Comparison of ENCODE assay signal across 23 cellular contexts in genomic region chr20:62469352-62469751, GRCh38. TPM values are rescaled to one million over a fixed set of nuclear protein-coding genes. Genes with fewer than 3 reads are reported as not detected.
DNase-seq lines count a peak whose midpoint lies in the region; ATAC-seq, FAIRE-seq and TF ChIP-seq lines count a peak whose summit lies in the region.
"Had no signal": no experiment of that assay in that cellular context is flagged by ENCODE, and none has a peak within 500 bp of the region (broad histone marks: within the 10 kb centered on the region; RNA-seq: fewer than 3 reads in every experiment).

No MANE protein-coding gene starts in this region.

- no peak for DNase-seq in HTR-8/SVneo (ENCODE audit: insufficient read length, low spot score)
- peak; percentile 82 for DNase-seq in RWPE2 (ENCODE audit: low spot score)
- DNase-seq in mesothelial cell of epicardium (ENCODE audit: low spot score in 2 of 2, unreplicated experiment in 2 of 2): no peak
- DNase-seq in urothelium cell line (ENCODE audit: low spot score): no peak
- DNase-seq in activated naive CD8-positive, alpha-beta T cell treated with anti-CD3 and anti-CD28 coated beads for 36 hours: no peak
- DNase-seq in stimulated activated CD4-positive, alpha-beta T cell treated with anti-CD3 and anti-CD28 coated beads, Interleukin-4, amount 100 ng/mL, for 1 hour: no peak
- DNase-seq in superior temporal gyrus (ENCODE audit: extremely low spot score): no peak
- DNase-seq in activated CD4-positive, alpha-beta T cell treated with anti-CD3 and anti-CD28 coated beads, Interleukin-2, amount 50 U/mL, for 48 hours: no peak
- DNase-seq: Caco-2; CD4-positive, CD25-positive, alpha-beta regulatory T cell; CD8-positive, alpha-beta T cell; DMS153; DND-41; GOT3; HCEC 1CT had no signal

- no peaks in the 10 kb centered on the region for H3K9me3 ChIP-seq in RWPE2 (ENCODE audit: severe bottlenecking)
- H3K9me3 ChIP-seq: BLaER1, Caco-2 had no signal

- TF ChIP-seq CTCF in RWPE2 (IDR thresholded peaks at IDR 0.05; ENCODE audit: poor library complexity, severe bottlenecking): no peak
- no peak for TF ChIP-seq CTCF in mesothelial cell of epicardium (IDR thresholded peaks at IDR 0.05; ENCODE audit: unreplicated experiment)

- no peaks in the 10 kb centered on the region for H3K9me3 Mint-ChIP-seq in mesothelial cell of epicardium
- no peaks in the 10 kb centered on the region for H3K9me3 Mint-ChIP-seq in activated naive CD8-positive, alpha-beta T cell treated with anti-CD3 and anti-CD28 coated beads for 36 hours
- H3K9me3 Mint-ChIP-seq: CD8-positive, alpha-beta T cell had no signal

- peaks cover 76% of the 10 kb centered on the region for H3K27me3 ChIP-seq in RWPE2 (ENCODE audit: insufficient read depth, poor library complexity, severe bottlenecking)

- H3K36me3 Mint-ChIP-seq in mesothelial cell of epicardium: no peaks in the 10 kb centered on the region
- H3K36me3 Mint-ChIP-seq in activated naive CD8-positive, alpha-beta T cell treated with anti-CD3 and anti-CD28 coated beads for 36 hours: no peaks in the 10 kb centered on the region
- H3K36me3 Mint-ChIP-seq: CD4-positive, CD25-positive, alpha-beta regulatory T cell; CD8-positive, alpha-beta T cell had no signal

- FAIRE-seq in HTR-8/SVneo (lab: Jason Lieb, UNC) (peak; percentile 20), urothelium cell line (lab: Jason Lieb, UNC) (peak; percentile 53)
- FAIRE-seq: A204.1, G401.6, GM12892 had no signal

- H3K4me3 Mint-ChIP-seq in mesothelial cell of epicardium: peak overlapping the region; percentile 23
- H3K4me3 Mint-ChIP-seq in activated naive CD8-positive, alpha-beta T cell treated with anti-CD3 and anti-CD28 coated beads for 36 hours: no peak overlapping the region
- H3K4me3 Mint-ChIP-seq: B cell; CD8-positive, alpha-beta T cell had no signal

- no peak overlapping the region for H3K27ac ChIP-seq in RWPE2 (ENCODE audit: poor library complexity, severe bottlenecking)
- H3K27ac ChIP-seq: 22Rv1, BLaER1, C4-2B had no signal

- H3K27me3 Mint-ChIP-seq in mesothelial cell of epicardium (ENCODE audit: low read depth): peaks cover 4% of the 10 kb centered on the region
- peaks cover 30% of the 10 kb centered on the region for H3K27me3 Mint-ChIP-seq in activated naive CD8-positive, alpha-beta T cell treated with anti-CD3 and anti-CD28 coated beads for 36 hours

- H3K4me3 ChIP-seq in RWPE2 (ENCODE audit: severe bottlenecking): no peak overlapping the region
- H3K4me3 ChIP-seq: BLaER1 had no signal

- H3K4me1 ChIP-seq in RWPE2 (ENCODE audit: insufficient read depth, poor library complexity, severe bottlenecking): no peaks in the 10 kb centered on the region

- ATAC-seq in RWPE2 (ENCODE audit: low read depth): no peak
- ATAC-seq: CD8-positive, alpha-beta T cell had no signal

- no peaks in the 10 kb centered on the region for H3K36me3 ChIP-seq in RWPE2 (ENCODE audit: low read depth)
- H3K36me3 ChIP-seq: BLaER1 had no signal

- peak overlapping the region; percentile 74 for H3K27ac Mint-ChIP-seq in mesothelial cell of epicardium
- H3K27ac Mint-ChIP-seq in activated naive CD8-positive, alpha-beta T cell treated with anti-CD3 and anti-CD28 coated beads for 36 hours: no peak overlapping the region
- H3K27ac Mint-ChIP-seq: B cell; CD4-positive, CD25-positive, alpha-beta regulatory T cell; CD8-positive, alpha-beta T cell had no signal

- peaks cover 33% of the 10 kb centered on the region for H3K4me1 Mint-ChIP-seq in mesothelial cell of epicardium
- no peaks in the 10 kb centered on the region for H3K4me1 Mint-ChIP-seq in activated naive CD8-positive, alpha-beta T cell treated with anti-CD3 and anti-CD28 coated beads for 36 hours
- H3K4me1 Mint-ChIP-seq: B cell; CD4-positive, CD25-positive, alpha-beta regulatory T cell had no signal

RNA-seq across cellular contexts. Expression of gene GATA5, which starts 6.4 kb away (rescaled TPM):
- total RNA-seq in mesothelial cell of epicardium: 26.0 to 30.0 TPM (median 27.5 TPM) in 3 replicates
- total RNA-seq in activated naive CD8-positive, alpha-beta T cell treated with anti-CD3 and anti-CD28 coated beads for 36 hours: not detected
- total RNA-seq: B cell; CD4-positive, CD25-positive, alpha-beta regulatory T cell; CD8-positive, alpha-beta T cell had no signal

RNA-seq across cellular contexts. Expression of gene RBBP8NL, which starts 42.0 kb away (rescaled TPM):
- total RNA-seq in mesothelial cell of epicardium: 12.3 to 13.5 TPM (median 12.6 TPM) in 3 replicates
- total RNA-seq in activated naive CD8-positive, alpha-beta T cell treated with anti-CD3 and anti-CD28 coated beads for 36 hours: not detected
- total RNA-seq: B cell; CD4-positive, CD25-positive, alpha-beta regulatory T cell; CD8-positive, alpha-beta T cell; H7 had no signal

Comparison
In these comparisons a context has a peak if more than half of its experiments do, and no peak if none do; other contexts are left out.
1. RNA of gene GATA5, which starts 6.4 kb away (total RNA-seq): 26.0 to 30.0 TPM in mesothelial cell of epicardium; not detected in activated naive CD8-positive, alpha-beta T cell treated with anti-CD3 and anti-CD28 coated beads for 36 hours; every median in the first group is over 10 times any median in the second.
2. RNA of gene RBBP8NL, which starts 42.0 kb away (total RNA-seq): 12.3 to 13.5 TPM in mesothelial cell of epicardium; not detected in activated naive CD8-positive, alpha-beta T cell treated with anti-CD3 and anti-CD28 coated beads for 36 hours; every median in the first group is over 10 times any median in the second.